10 cellular contexts compared by ENCODE assay signal in genomic region chr12:57094194-57095160, GRCh38. TPM values are rescaled to one million over a fixed set of nuclear protein-coding genes. Genes with fewer than 3 reads are reported as not detected.
DNase-seq lines count a peak whose midpoint lies in the region; ATAC-seq, FAIRE-seq and TF ChIP-seq lines count a peak whose summit lies in the region.
"Had no signal": no experiment of that assay in that cellular context is flagged by ENCODE, and none has a peak within 500 bp of the region (broad histone marks: within the 10 kb centered on the region; RNA-seq: fewer than 3 reads in every experiment).

No MANE protein-coding gene starts in this region.

- intact Hi-C loops in CD8-positive, alpha-beta T cell (cut with DNase I, micrococcal nuclease): loop anchor here in 1 of 2 experiments (2.0 kb wide), 1 partner anchor 16 kb away; the partner anchor contains the start of gene NEMP1
- intact Hi-C loops in endothelial cell of umbilical vein (cut with micrococcal nuclease) (no loop called here), left colon (cut with DNase I, micrococcal nuclease) (no loop called here)

- TF ChIP-seq POLR2A in Peyer's patch (IDR thresholded peaks at IDR 0.05) (no peak), endothelial cell of umbilical vein (IDR thresholded peaks at IDR 0.05; ENCODE audit: low read depth, low read length) (peak; percentile 28)

- no peak overlapping the region for H3K4me2 ChIP-seq in endothelial cell of umbilical vein (ENCODE audit: insufficient read depth, low read length)

- no peaks in the 10 kb centered on the region for H3K27me3 Mint-ChIP-seq in CD8-positive, alpha-beta T cell (ENCODE audit: low read depth)

- peak overlapping the region; percentile 95 for H3K27ac Mint-ChIP-seq in CD8-positive, alpha-beta T cell

- DNase-seq in CD8-positive, alpha-beta T cell: no peak
- DNase-seq in Peyer's patch (no peak), endothelial cell of umbilical vein (ENCODE audit: low read depth, low spot score) (no peak), NCI-H187 (lab: John Stamatoyannopoulos, UW) (no peak), left colon (no peak), NCI-H146 (lab: John Stamatoyannopoulos, UW) (no peak)

- H3K9me3 ChIP-seq in CD8-positive, alpha-beta T cell (ENCODE audit: low read length): no peaks in the 10 kb centered on the region
- no peaks in the 10 kb centered on the region for H3K9me3 ChIP-seq in Peyer's patch
- no peaks in the 10 kb centered on the region for H3K9me3 ChIP-seq in endothelial cell of umbilical vein (replicated peaks; ENCODE audit: control insufficient read depth, insufficient read depth, low read length)
- peaks cover 8% of the 10 kb centered on the region for H3K9me3 ChIP-seq in neutrophil

- peak overlapping the region; percentile 54 for H3K27ac ChIP-seq in CD8-positive, alpha-beta T cell (ENCODE audit: low read depth, low read length)
- H3K27ac ChIP-seq in Peyer's patch (peak overlapping the region; percentile 65 to 89 (median 75)), endothelial cell of umbilical vein (ENCODE audit: insufficient read depth, low read depth, low read length) (no peak overlapping the region), neutrophil (peak overlapping the region; percentile 55)

- BruUV-seq in endothelial cell of umbilical vein (replicated peaks; lab: Mats Ljungman, UMichigan): TSS peak; percentile 19

- no peaks in the 10 kb centered on the region for H3K9me1 ChIP-seq in endothelial cell of umbilical vein (replicated peaks; ENCODE audit: control insufficient read depth, extremely low read depth, insufficient read depth, low read length)

- no peak overlapping the region for H3K9ac ChIP-seq in endothelial cell of umbilical vein (replicated peaks; ENCODE audit: extremely low read depth, insufficient read depth, low read length)

- no peak for ATAC-seq in CD8-positive, alpha-beta T cell
- ATAC-seq in GM21367 (IDR thresholded peaks at IDR 0.05; ENCODE audit: unreplicated experiment) (no peak), left colon (no peak)

- no peak overlapping the region for H3K4me3 ChIP-seq in CD8-positive, alpha-beta T cell (ENCODE audit: low read depth, low read length)
- H3K4me3 ChIP-seq in Peyer's patch: peak overlapping the region in 1 of 4 donors; percentile 27
- H3K4me3 ChIP-seq in endothelial cell of umbilical vein (replicated peaks in 1 of 3; ENCODE audit: insufficient read depth in 1 of 3, low read depth in 1 of 3, low read length in 3 of 3): no peak overlapping the region
- H3K4me3 ChIP-seq in neutrophil (ENCODE audit: low read depth in 1 of 2, low read length in 1 of 2): no peak overlapping the region

- dilution Hi-C loops in endothelial cell of umbilical vein (cut with MboI; ENCODE audit: extremely low pct_ligation_motif_present, low sequenced_read_pairs): no loop called here

- H3K79me2 ChIP-seq in endothelial cell of umbilical vein (ENCODE audit: control insufficient read depth, insufficient read depth, low read length): peaks cover 12% of the 10 kb centered on the region

- H3K4me3 Mint-ChIP-seq in CD8-positive, alpha-beta T cell: peak overlapping the region; percentile 37

- H3K36me3 ChIP-seq in CD8-positive, alpha-beta T cell (ENCODE audit: insufficient read depth, low read length): peaks cover 44% of the 10 kb centered on the region
- H3K36me3 ChIP-seq in Peyer's patch (peaks cover 0 to 67% (median 0%) of the 10 kb centered on the region in 3 donors), endothelial cell of umbilical vein (ENCODE audit: control insufficient read depth in 2 of 2, extremely low read depth in 1 of 2, insufficient read depth in 2 of 2, low read length in 2 of 2) (peaks cover 4 to 50% of the 10 kb centered on the region in 2 experiments), neutrophil (peaks cover 49% of the 10 kb centered on the region)

- TF ChIP-seq CTCF in CD8-positive, alpha-beta T cell (IDR thresholded peaks at IDR 0.05): no peak
- no peak for TF ChIP-seq CTCF in Peyer's patch (IDR thresholded peaks at IDR 0.05)
- no peak for TF ChIP-seq CTCF in endothelial cell of umbilical vein (IDR thresholded peaks at IDR 0.05; ENCODE audit: extremely low read depth in 1 of 2, insufficient read depth in 1 of 2, low read depth in 1 of 2, low read length in 2 of 2)
- no peak for TF ChIP-seq CTCF in neutrophil (IDR thresholded peaks at IDR 0.05)

- peaks cover 64% of the 10 kb centered on the region for H3K4me1 Mint-ChIP-seq in CD8-positive, alpha-beta T cell (ENCODE audit: low read depth)

- H3K27me3 ChIP-seq in CD8-positive, alpha-beta T cell (ENCODE audit: insufficient read depth, low read length): no peaks in the 10 kb centered on the region
- H3K27me3 ChIP-seq in Peyer's patch: no peaks in the 10 kb centered on the region
- H3K27me3 ChIP-seq in endothelial cell of umbilical vein (ENCODE audit: control insufficient read depth in 2 of 2, insufficient read depth in 2 of 2, low read length in 2 of 2): no peaks in the 10 kb centered on the region
- peaks cover 17% of the 10 kb centered on the region for H3K27me3 ChIP-seq in neutrophil

- peaks cover 44% of the 10 kb centered on the region for H3K4me1 ChIP-seq in CD8-positive, alpha-beta T cell (ENCODE audit: insufficient read depth, low read length)
- H3K4me1 ChIP-seq in Peyer's patch: peaks cover 0 to 48% (median 21%) of the 10 kb centered on the region in 4 donors
- H3K4me1 ChIP-seq in endothelial cell of umbilical vein (ENCODE audit: control insufficient read depth, extremely low read depth, insufficient read depth, low read length): peaks cover 14% of the 10 kb centered on the region
- H3K4me1 ChIP-seq in neutrophil (ENCODE audit: control insufficient read depth in 1 of 2, insufficient read depth in 1 of 2, low read depth in 1 of 2, low read length in 1 of 2): peaks cover 6 to 14% of the 10 kb centered on the region in 2 experiments

- H3K9me3 Mint-ChIP-seq in CD8-positive, alpha-beta T cell: no peaks in the 10 kb centered on the region

- peak; percentile 37 for FAIRE-seq in endothelial cell of umbilical vein (lab: Jason Lieb, UNC)
- FAIRE-seq: endometrium, G401.6 had no signal

- POLR2A ChIA-PET in CD8-positive, alpha-beta T cell (lab: Charles Lee): interaction anchor here (0.7 to 15.9 kb wide), 10 partner anchors 9 to 34 kb away, joined by 3 to 244 read pairs (median 6); partner anchors contain the start of genes LRP1, NEMP1 and STAT6
- POLR2A ChIA-PET in endothelial cell of umbilical vein (lab: Charles Lee): interaction anchor here (1.0 to 2.0 kb wide), 2 partner anchors 16 to 18 kb away, joined by 3 to 5 read pairs; partner anchors contain the start of gene NEMP1

- H3K36me3 Mint-ChIP-seq in CD8-positive, alpha-beta T cell: peaks cover 81% of the 10 kb centered on the region

- H4K20me1 ChIP-seq in endothelial cell of umbilical vein (replicated peaks; ENCODE audit: control insufficient read depth, extremely low read depth, insufficient read depth, low read length): no peaks in the 10 kb centered on the region

- H2AFZ ChIP-seq in endothelial cell of umbilical vein (ENCODE audit: low read depth, low read length): no peak overlapping the region

- CTCF ChIA-PET in CD8-positive, alpha-beta T cell (lab: Charles Lee): interaction anchor here (0.6 to 8.8 kb wide), 10 partner anchors 11 to 387 kb away, joined by 3 to 116 read pairs (median 9); partner anchors contain the start of genes NEMP1 and STAT6
- CTCF ChIA-PET in endothelial cell of umbilical vein (lab: Charles Lee): interaction anchor here (0.6 to 14.4 kb wide), 3 partner anchors 17 to 337 kb away, joined by 3 to 158 read pairs (median 122); partner anchors contain the start of gene STAT6

RNA-seq across cellular contexts. Expression of gene NAB2, which starts 5.6 kb away (rescaled TPM):
- total RNA-seq in CD8-positive, alpha-beta T cell: 1 to 10 TPM; 5.9 to 6.7 TPM
- total RNA-seq in Peyer's patch (10 to 100 TPM in 2 of 4 donors, 1 to 10 TPM in 2; 7.4 to 17.0 (median 10.3) TPM), endothelial cell of umbilical vein (13.4 and 15.9 TPM in 2 replicates), left colon (1 to 10 TPM; 2.3 to 8.9 TPM)
- polyA plus RNA-seq in endothelial cell of umbilical vein: 14.6 and 19.5 TPM in 2 replicates
- polyA plus RNA-seq in endothelial cell of umbilical vein (2011; cell fraction: cytosol; rRNA removed): 9.2 and 11.3 TPM in 2 replicates
- 11.9 and 14.2 TPM in 2 replicates for polyA plus RNA-seq in endothelial cell of umbilical vein (2011; cell fraction: nucleus; rRNA removed)
- 6.5 and 11.1 TPM in 2 replicates for polyA plus RNA-seq in endothelial cell of umbilical vein (2012)
- polyA minus RNA-seq in endothelial cell of umbilical vein: 20.5 and 21.2 TPM in 2 replicates
- polyA minus RNA-seq in endothelial cell of umbilical vein (2011; cell fraction: cytosol; rRNA and poly(A)+ RNA removed): 10.1 TPM
- polyA minus RNA-seq in endothelial cell of umbilical vein (2011; cell fraction: nucleus; rRNA and poly(A)+ RNA removed): 4.5 and 6.8 TPM in 2 replicates

RNA-seq across cellular contexts. Expression of gene NEMP1, which starts 15.9 kb away (rescaled TPM):
- total RNA-seq in CD8-positive, alpha-beta T cell: 1 to 10 TPM; 4.3 to 7.4 TPM
- total RNA-seq in Peyer's patch (10 to 100 TPM in 1 of 4 donors, 1 to 10 TPM in 3; 4.6 to 11.6 (median 5.7) TPM), endothelial cell of umbilical vein (21.5 and 27.7 TPM in 2 replicates), left colon (1 to 10 TPM; 4.9 to 5.8 TPM)
- 9.0 and 10.8 TPM in 2 replicates for polyA plus RNA-seq in endothelial cell of umbilical vein
- 6.7 TPM in 2 replicates for polyA plus RNA-seq in endothelial cell of umbilical vein (2011; cell fraction: cytosol; rRNA removed)
- 32.5 and 40.5 TPM in 2 replicates for polyA plus RNA-seq in endothelial cell of umbilical vein (2011; cell fraction: nucleus; rRNA removed)
- 7.4 and 11.7 TPM in 2 replicates for polyA plus RNA-seq in endothelial cell of umbilical vein (2012)
- polyA minus RNA-seq in endothelial cell of umbilical vein: 19.8 and 21.7 TPM in 2 replicates
- 18.2 TPM for polyA minus RNA-seq in endothelial cell of umbilical vein (2011; cell fraction: cytosol; rRNA and poly(A)+ RNA removed)
- polyA minus RNA-seq in endothelial cell of umbilical vein (2011; cell fraction: nucleus; rRNA and poly(A)+ RNA removed): 9.5 and 17.7 TPM in 2 replicates

RNA-seq across cellular contexts. Expression of gene STAT6, which starts 16.7 kb away (rescaled TPM):
- 100 to 1,000 TPM; 116 to 127 TPM for total RNA-seq in CD8-positive, alpha-beta T cell
- total RNA-seq in Peyer's patch: 100 to 1,000 TPM; 278 to 416 (median 382) TPM
- 101 and 136 TPM in 2 replicates for total RNA-seq in endothelial cell of umbilical vein
- polyA plus RNA-seq in endothelial cell of umbilical vein: 147 and 164 TPM in 2 replicates
- 90.9 and 106 TPM in 2 replicates for polyA plus RNA-seq in endothelial cell of umbilical vein (2011; cell fraction: cytosol; rRNA removed)
- 343 and 418 TPM in 2 replicates for polyA plus RNA-seq in endothelial cell of umbilical vein (2011; cell fraction: nucleus; rRNA removed)
- polyA plus RNA-seq in endothelial cell of umbilical vein (2012): 112 and 122 TPM in 2 replicates
- 126 and 150 TPM in 2 replicates for polyA minus RNA-seq in endothelial cell of umbilical vein
- 47.6 TPM for polyA minus RNA-seq in endothelial cell of umbilical vein (2011; cell fraction: cytosol; rRNA and poly(A)+ RNA removed)
- polyA minus RNA-seq in endothelial cell of umbilical vein (2011; cell fraction: nucleus; rRNA and poly(A)+ RNA removed): 64.2 and 65.2 TPM in 2 replicates
- 100 to 1,000 TPM; 182 to 214 TPM for total RNA-seq in left colon

RNA-seq across cellular contexts. Expression of gene LRP1, which starts 33.8 kb away (rescaled TPM):
- total RNA-seq in CD8-positive, alpha-beta T cell: 1 to 10 TPM; 3.6 to 4.0 TPM
- total RNA-seq in Peyer's patch (100 to 1,000 TPM; 128 to 312 (median 207) TPM), endothelial cell of umbilical vein (3.8 and 4.6 TPM in 2 replicates), left colon (100 to 1,000 TPM; 117 to 119 TPM)
- polyA plus RNA-seq in endothelial cell of umbilical vein: 1.5 and 1.6 TPM in 2 replicates
- polyA plus RNA-seq in endothelial cell of umbilical vein (2011; cell fraction: cytosol; rRNA removed): 1.5 and 2.4 TPM in 2 replicates
- 2.3 and 3.1 TPM in 2 replicates for polyA plus RNA-seq in endothelial cell of umbilical vein (2011; cell fraction: nucleus; rRNA removed)
- polyA plus RNA-seq in endothelial cell of umbilical vein (2012): 2.7 and 9.0 TPM in 2 replicates
- polyA minus RNA-seq in endothelial cell of umbilical vein: 7.8 and 9.3 TPM in 2 replicates
- polyA minus RNA-seq in endothelial cell of umbilical vein (2011; cell fraction: cytosol; rRNA and poly(A)+ RNA removed): 3.2 TPM
- 4.3 and 5.0 TPM in 2 replicates for polyA minus RNA-seq in endothelial cell of umbilical vein (2011; cell fraction: nucleus; rRNA and poly(A)+ RNA removed)

RNA-seq across cellular contexts. Expression of gene MYO1A, which starts 44.5 kb away (rescaled TPM):
- under 1 TPM; 0.22 to 0.81 TPM for total RNA-seq in CD8-positive, alpha-beta T cell
- total RNA-seq in Peyer's patch (1,000 to 10,000 TPM in 1 of 4 donors, 100 to 1,000 TPM in 2, 10 to 100 TPM in 1; 94.1 to 1,001 (median 802) TPM), endothelial cell of umbilical vein (not detected in 2 replicates), left colon (100 to 1,000 TPM; 281 to 296 TPM)
- not detected in 2 replicates for polyA plus RNA-seq in endothelial cell of umbilical vein
- polyA plus RNA-seq in endothelial cell of umbilical vein (2011; cell fraction: cytosol; rRNA removed): not detected in 2 replicates
- 0.07 TPM in 1 of 2 replicates, not detected in the other for polyA plus RNA-seq in endothelial cell of umbilical vein (2011; cell fraction: nucleus; rRNA removed)
- polyA plus RNA-seq in endothelial cell of umbilical vein (2012): not detected in 2 replicates
- 0.10 TPM in 1 of 2 replicates, not detected in the other for polyA minus RNA-seq in endothelial cell of umbilical vein
- polyA minus RNA-seq in endothelial cell of umbilical vein (2011; cell fraction: cytosol; rRNA and poly(A)+ RNA removed): not detected
- 0.24 and 0.29 TPM in 2 replicates for polyA minus RNA-seq in endothelial cell of umbilical vein (2011; cell fraction: nucleus; rRNA and poly(A)+ RNA removed)
